ENCODE assay signal across 8 cellular contexts in the genomic region with DNA sequence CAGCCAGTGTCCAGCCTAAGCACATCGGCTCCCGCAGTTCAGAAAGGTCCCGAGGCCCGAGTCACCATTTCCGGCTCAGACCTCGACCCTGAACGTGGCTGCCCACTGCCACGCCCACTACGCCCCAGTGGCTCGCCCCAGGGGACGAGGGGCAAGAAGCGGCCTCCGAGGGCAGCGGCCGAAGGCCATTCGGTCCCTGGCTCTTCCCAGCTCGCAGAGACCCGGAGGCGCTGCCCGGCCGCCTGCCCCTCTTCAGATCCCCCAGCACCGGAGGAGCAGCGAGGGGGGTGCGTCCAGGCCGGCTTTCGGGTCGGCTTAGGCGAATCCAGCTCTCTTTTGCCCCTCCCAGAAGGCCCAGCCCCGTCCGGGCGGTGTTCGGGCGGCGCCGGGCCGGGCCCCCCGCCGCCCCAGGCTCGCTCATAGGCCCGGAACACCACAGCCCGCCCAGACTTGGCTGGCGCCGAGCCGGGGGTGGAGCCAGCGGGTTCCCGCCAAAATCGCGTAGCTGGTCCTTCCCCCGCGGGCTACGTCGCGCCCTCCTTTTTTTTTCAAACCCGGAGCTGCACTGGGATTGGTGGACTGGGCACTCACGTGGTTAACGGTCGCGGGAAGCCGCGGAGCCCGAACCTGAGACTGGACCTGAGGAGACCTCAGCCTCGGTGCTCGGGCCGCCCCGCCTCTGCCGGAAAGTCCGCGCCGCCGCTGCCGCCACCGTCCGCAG. TPM values are rescaled to one million over a fixed set of nuclear protein-coding genes. Genes with fewer than 3 reads are reported as not detected.
DNase-seq lines count a peak whose midpoint lies in the region; ATAC-seq and TF ChIP-seq lines count a peak whose summit lies in the region.

A gene (plus strand): TSS at position 617 of the 721 bp plus-strand sequence. CDS start 264 bp downstream, outside the sequence.

- no peak for TF ChIP-seq CTCF in astrocyte of the cerebellum (IDR thresholded peaks at IDR 0.05; ENCODE audit: low read depth, low read length, missing control alignments)
- no peak for TF ChIP-seq CTCF in vagina (IDR thresholded peaks at IDR 0.05)

- in situ Hi-C loops in astrocyte of the cerebellum (cut with HindIII; ENCODE audit: low sequenced_read_pairs), result no loop called here

- no peaks in the 10 kb centered on the region for H3K36me3 ChIP-seq in rectal smooth muscle tissue (ENCODE audit: control insufficient read depth, insufficient read depth, low read length)
- H3K36me3 ChIP-seq in vagina, result peaks cover 0 to 1% of the 10 kb centered on the region in 2 donors

- H3K27me3 ChIP-seq in rectal smooth muscle tissue (ENCODE audit: control insufficient read depth, insufficient read depth, low read length), result no peaks in the 10 kb centered on the region
- no peaks in the 10 kb centered on the region for H3K27me3 ChIP-seq in vagina

- H3K9me3 ChIP-seq in vagina, result no peaks in the 10 kb centered on the region

- TF ChIP-seq POLR2A in vagina (IDR thresholded peaks at IDR 0.05), result peak; percentile 48 to 77

- ATAC-seq in GM18511 (IDR thresholded peaks at IDR 0.05; ENCODE audit: unreplicated experiment), result peak; percentile 90
- ATAC-seq in HG03025 (IDR thresholded peaks at IDR 0.05; ENCODE audit: low FRiP score, unreplicated experiment), result peak; percentile 84

- peaks cover 20% of the 10 kb centered on the region for H3K4me1 ChIP-seq in rectal smooth muscle tissue (ENCODE audit: control insufficient read depth, insufficient read depth, low read length)
- peaks cover 63% of the 10 kb centered on the region for H3K4me1 ChIP-seq in vagina

- H3K9ac ChIP-seq in rectal smooth muscle tissue (ENCODE audit: low read length), result peak within 1 kb of the TSS; percentile 88

- H3K4me3 ChIP-seq in astrocyte of the cerebellum (ENCODE audit: low read depth, low read length), result peak within 1 kb of the TSS; percentile 84
- peak within 1 kb of the TSS; percentile 91 for H3K4me3 ChIP-seq in rectal smooth muscle tissue (ENCODE audit: low read length)
- H3K4me3 ChIP-seq in vagina, result peak within 1 kb of the TSS; percentile 80 to 87

- DNase-seq in NCI-H2029 treated with DMSO at 0.1 percent for 48 hours (lab: John Stamatoyannopoulos, UW) (peak; percentile 93), T-helper 22 cell (ENCODE audit: low read depth) (peak; percentile 93), astrocyte of the cerebellum (ENCODE audit: low read depth) (peak; percentile 97), hepatic stellate cell (ENCODE audit: low spot score) (peak; percentile 98), vagina (ENCODE audit: extremely low spot score in 2 of 2) (peak; percentile 98 to 99)

- intact Hi-C loops in vagina (cut with DNase I), result loop anchor here (5.0 kb wide), 1 partner anchor 39 kb away; no protein-coding TSS in a partner anchor

- H3K27ac ChIP-seq in rectal smooth muscle tissue (ENCODE audit: low read depth, low read length) (peak within 1 kb of the TSS; percentile 97), vagina (peak within 1 kb of the TSS; percentile 99)

RNA-seq across cellular contexts. Expression of the gene that starts here (rescaled TPM):
- 22.1 TPM for total RNA-seq in vagina

Comparison
In these comparisons a context has a peak if more than half of its experiments do, and no peak if none do; other contexts are left out.
1. Peak in every context shown above with its lines: DNase-seq, ATAC-seq, H3K4me3 ChIP-seq and H3K27ac ChIP-seq.